38 cellular contexts compared by ENCODE assay signal in genomic region chr4:136691607-136692006, GRCh38.
"Had no signal": no experiment of that assay in that cellular context is flagged by ENCODE, and none has a peak within 500 bp of the region (broad histone marks: within the 10 kb centered on the region; RNA-seq: fewer than 3 reads in every experiment).

No MANE protein-coding gene starts in this region.

- H3K4me1 ChIP-seq: ascending aorta had no signal

- H3K27me3 ChIP-seq: ascending aorta, cardiac muscle cell had no signal

- DNase-seq: activated CD4-positive, alpha-beta memory T cell treated with anti-CD3 and anti-CD28 coated beads, Interleukin-2, amount 10 ng/mL, durations not matched to agents 7 days and 5 days; activated CD4-positive, alpha-beta T cell treated with anti-CD3 and anti-CD28 coated beads for 1 hour; activated CD4-positive, alpha-beta T cell treated with anti-CD3 and anti-CD28 coated beads for 36 hours; activated CD4-positive, alpha-beta T cell treated with anti-CD3 and anti-CD28 coated beads for 48 hours; activated CD4-positive, alpha-beta T cell treated with anti-CD3 and anti-CD28 coated beads, Interleukin-2, amount 10 ng/mL, durations not matched to agents 7 days and 5 days; activated CD4-positive, alpha-beta T cell treated with anti-CD3 and anti-CD28 coated beads, Interleukin-2, amount 50 U/mL, for 48 hours; activated CD4-positive, CD25-positive, alpha-beta regulatory T cell; activated CD8-positive, alpha-beta memory T cell treated with anti-CD3 and anti-CD28 coated beads for 24 hours; activated CD8-positive, alpha-beta memory T cell treated with anti-CD3 and anti-CD28 coated beads, Interleukin-2, amount 10 ng/mL, durations not matched to agents 7 days and 5 days; activated CD8-positive, alpha-beta memory T cell treated with anti-CD3 and anti-CD28 coated beads, Interleukin-2, amount 50 U/mL, for 48 hours; activated CD8-positive, alpha-beta T cell treated with anti-CD3 and anti-CD28 coated beads, Interleukin-2, amount 10 ng/mL, durations not matched to agents 7 days and 5 days; activated effector memory CD4-positive, alpha-beta T cell treated with Interleukin-2 at 50 U/mL for 16 hours; activated gamma-delta T cell; activated naive CD4-positive, alpha-beta T cell treated with anti-CD3 and anti-CD28 coated beads, Interleukin-2, amount 10 ng/mL, durations not matched to agents 7 days and 5 days; activated naive CD4-positive, alpha-beta T cell treated with Interleukin-2 at 50 U/mL for 16 hours; activated naive CD8-positive, alpha-beta T cell treated with anti-CD3 and anti-CD28 coated beads, Interleukin-2, amount 10 ng/mL, durations not matched to agents 7 days and 5 days; activated naive CD8-positive, alpha-beta T cell treated with anti-CD3 and anti-CD28 coated beads, Interleukin-2, amount 50 U/mL, for 24 hours; activated T-cell treated with anti-CD3 and anti-CD28 coated beads, Interleukin-2, amount 50 U/mL, for 24 hours; activated T-cell treated with anti-CD3 and anti-CD28 coated beads, Interleukin-2, amount 50 U/mL, for 48 hours; amygdala; anterior cingulate cortex; caudate nucleus; cerebellar nuclear complex; T-helper 1 cell; T-helper 2 cell; T-helper 9 cell; WERI-Rb-1 had no signal

- H3K4me3 ChIP-seq: ascending aorta, cardiac muscle cell had no signal

- ATAC-seq: activated CD4-positive, alpha-beta T cell treated with anti-CD3 and anti-CD28 coated beads for 36 hours; activated CD4-positive, CD25-positive, alpha-beta regulatory T cell treated with anti-CD3 and anti-CD28 coated beads, Interleukin-2, amount 50 U/mL, for 24 hours; activated CD8-positive, alpha-beta memory T cell treated with anti-CD3 and anti-CD28 coated beads, Interleukin-2, amount 10 ng/mL, durations not matched to agents 7 days and 5 days; activated CD8-positive, alpha-beta T cell treated with anti-CD3 and anti-CD28 coated beads, Interleukin-2, amount 10 ng/mL, durations not matched to agents 7 days and 5 days; activated naive CD8-positive, alpha-beta T cell treated with anti-CD3 and anti-CD28 coated beads, Interleukin-2, amount 50 U/mL, for 24 hours; WTC11 had no signal

- H3K9me3 Mint-ChIP-seq: activated CD4-positive, alpha-beta T cell treated with anti-CD3 and anti-CD28 coated beads, Interleukin-2, amount 10 ng/mL, durations not matched to agents 7 days and 5 days; activated T-helper 2 cell treated with anti-CD3 and anti-CD28 coated beads, Interferon-gamma antibody, Interleukin-2, Interleukin-4, amounts not matched to agents 10 μg/mL and 5 μg/mL and 100 μg/mL, durations not matched to agents 14 hours and 24 hours and 36 hours; brain; T-helper 1 cell treated with Interleukin-12 subunit alpha and Interleukin-12 subunit beta and Interleukin-4 antibody, amounts not matched to agents 30 μg/mL and 1 μg/mL, for 36 hours had no signal

- H3K4me3 Mint-ChIP-seq: activated CD4-positive, alpha-beta memory T cell treated with anti-CD3 and anti-CD28 coated beads, Interleukin-2, amount 10 ng/mL, durations not matched to agents 7 days and 5 days; activated CD4-positive, alpha-beta T cell treated with anti-CD3 and anti-CD28 coated beads for 36 hours; activated CD4-positive, alpha-beta T cell treated with anti-CD3 and anti-CD28 coated beads, Interleukin-2, amount 10 ng/mL, durations not matched to agents 7 days and 5 days; activated CD8-positive, alpha-beta memory T cell treated with anti-CD3 and anti-CD28 coated beads, Interleukin-2, amount 10 ng/mL, durations not matched to agents 7 days and 5 days; activated CD8-positive, alpha-beta T cell treated with anti-CD3 and anti-CD28 coated beads, Interleukin-2, amount 10 ng/mL, durations not matched to agents 7 days and 5 days; activated naive CD4-positive, alpha-beta T cell treated with anti-CD3 and anti-CD28 coated beads, Interleukin-2, amount 10 ng/mL, durations not matched to agents 7 days and 5 days; activated naive CD4-positive, alpha-beta T cell treated with anti-CD3 and anti-CD28 coated beads, Interleukin-2, amount 50 U/mL, for 24 hours; activated naive CD8-positive, alpha-beta T cell; activated naive CD8-positive, alpha-beta T cell treated with anti-CD3 and anti-CD28 coated beads, Interleukin-2, amount 10 ng/mL, durations not matched to agents 7 days and 5 days; activated naive CD8-positive, alpha-beta T cell treated with anti-CD3 and anti-CD28 coated beads, Interleukin-2, amount 50 U/mL, for 24 hours; activated T-cell treated with anti-CD3 and anti-CD28 coated beads, Interleukin-2, amount 50 U/mL, for 24 hours; brain; central memory CD8-positive, alpha-beta T cell; T-helper 1 cell treated with Interleukin-12 subunit alpha and Interleukin-12 subunit beta and Interleukin-4 antibody, amounts not matched to agents 30 μg/mL and 1 μg/mL, for 36 hours; T-helper 2 cell treated with Interferon-gamma antibody and Interleukin-4, amounts not matched to agents 5 μg/mL and 100 μg/mL, for 36 hours; WTC11 had no signal

- H3K36me3 Mint-ChIP-seq: activated CD8-positive, alpha-beta memory T cell treated with anti-CD3 and anti-CD28 coated beads, Interleukin-2, amount 10 ng/mL, durations not matched to agents 7 days and 5 days; activated naive CD4-positive, alpha-beta T cell treated with anti-CD3 and anti-CD28 coated beads, Interleukin-2, amount 10 ng/mL, durations not matched to agents 7 days and 5 days; activated naive CD4-positive, alpha-beta T cell treated with anti-CD3 and anti-CD28 coated beads, Interleukin-2, amount 50 U/mL, for 24 hours; activated naive CD8-positive, alpha-beta T cell; activated naive CD8-positive, alpha-beta T cell treated with anti-CD3 and anti-CD28 coated beads, Interleukin-2, amount 10 ng/mL, durations not matched to agents 7 days and 5 days; brain; WTC11 had no signal

- H3K9me3 ChIP-seq: ascending aorta had no signal

- H3K36me3 ChIP-seq: ascending aorta, cardiac muscle cell, WERI-Rb-1 had no signal

- H3K4me1 Mint-ChIP-seq: activated CD4-positive, alpha-beta memory T cell treated with anti-CD3 and anti-CD28 coated beads, Interleukin-2, amount 10 ng/mL, durations not matched to agents 7 days and 5 days; activated CD4-positive, alpha-beta T cell treated with anti-CD3 and anti-CD28 coated beads for 36 hours; activated CD4-positive, alpha-beta T cell treated with anti-CD3 and anti-CD28 coated beads, Interleukin-2, amount 10 ng/mL, durations not matched to agents 7 days and 5 days; activated CD8-positive, alpha-beta memory T cell treated with anti-CD3 and anti-CD28 coated beads, Interleukin-2, amount 10 ng/mL, durations not matched to agents 7 days and 5 days; activated naive CD4-positive, alpha-beta T cell treated with anti-CD3 and anti-CD28 coated beads, Interleukin-2, amount 10 ng/mL, durations not matched to agents 7 days and 5 days; activated naive CD4-positive, alpha-beta T cell treated with anti-CD3 and anti-CD28 coated beads, Interleukin-2, amount 50 U/mL, for 24 hours; activated naive CD8-positive, alpha-beta T cell treated with anti-CD3 and anti-CD28 coated beads, Interleukin-2, amount 10 ng/mL, durations not matched to agents 7 days and 5 days; activated naive CD8-positive, alpha-beta T cell treated with anti-CD3 and anti-CD28 coated beads, Interleukin-2, amount 50 U/mL, for 24 hours; brain; central memory CD8-positive, alpha-beta T cell had no signal

- H3K27me3 Mint-ChIP-seq: activated CD4-positive, alpha-beta memory T cell treated with anti-CD3 and anti-CD28 coated beads, Interleukin-2, amount 10 ng/mL, durations not matched to agents 7 days and 5 days; activated CD4-positive, alpha-beta T cell treated with anti-CD3 and anti-CD28 coated beads for 36 hours; activated CD4-positive, alpha-beta T cell treated with anti-CD3 and anti-CD28 coated beads, Interleukin-2, amount 10 ng/mL, durations not matched to agents 7 days and 5 days; activated CD8-positive, alpha-beta memory T cell treated with anti-CD3 and anti-CD28 coated beads, Interleukin-2, amount 10 ng/mL, durations not matched to agents 7 days and 5 days; activated naive CD4-positive, alpha-beta T cell treated with anti-CD3 and anti-CD28 coated beads, Interleukin-2, amount 10 ng/mL, durations not matched to agents 7 days and 5 days; activated naive CD4-positive, alpha-beta T cell treated with anti-CD3 and anti-CD28 coated beads, Interleukin-2, amount 50 U/mL, for 24 hours; activated naive CD8-positive, alpha-beta T cell; activated naive CD8-positive, alpha-beta T cell treated with anti-CD3 and anti-CD28 coated beads, Interleukin-2, amount 10 ng/mL, durations not matched to agents 7 days and 5 days; activated naive CD8-positive, alpha-beta T cell treated with anti-CD3 and anti-CD28 coated beads, Interleukin-2, amount 50 U/mL, for 24 hours; activated T-cell treated with anti-CD3 and anti-CD28 coated beads, Interleukin-2, amount 50 U/mL, for 24 hours; central memory CD8-positive, alpha-beta T cell had no signal

- H3K27ac ChIP-seq: ascending aorta, cardiac muscle cell, WERI-Rb-1 had no signal

- H3K27ac Mint-ChIP-seq: activated CD4-positive, alpha-beta memory T cell treated with anti-CD3 and anti-CD28 coated beads, Interleukin-2, amount 10 ng/mL, durations not matched to agents 7 days and 5 days; activated CD4-positive, alpha-beta T cell treated with anti-CD3 and anti-CD28 coated beads for 36 hours; activated CD4-positive, alpha-beta T cell treated with anti-CD3 and anti-CD28 coated beads, Interleukin-2, amount 10 ng/mL, durations not matched to agents 7 days and 5 days; activated CD8-positive, alpha-beta memory T cell treated with anti-CD3 and anti-CD28 coated beads, Interleukin-2, amount 10 ng/mL, durations not matched to agents 7 days and 5 days; activated CD8-positive, alpha-beta T cell treated with anti-CD3 and anti-CD28 coated beads, Interleukin-2, amount 10 ng/mL, durations not matched to agents 7 days and 5 days; activated naive CD4-positive, alpha-beta T cell treated with anti-CD3 and anti-CD28 coated beads, Interleukin-2, amount 10 ng/mL, durations not matched to agents 7 days and 5 days; activated naive CD4-positive, alpha-beta T cell treated with anti-CD3 and anti-CD28 coated beads, Interleukin-2, amount 50 U/mL, for 24 hours; activated naive CD8-positive, alpha-beta T cell; activated naive CD8-positive, alpha-beta T cell treated with anti-CD3 and anti-CD28 coated beads, Interleukin-2, amount 10 ng/mL, durations not matched to agents 7 days and 5 days; activated naive CD8-positive, alpha-beta T cell treated with anti-CD3 and anti-CD28 coated beads, Interleukin-2, amount 50 U/mL, for 24 hours; activated T-cell treated with anti-CD3 and anti-CD28 coated beads, Interleukin-2, amount 50 U/mL, for 24 hours; activated T-helper 2 cell treated with anti-CD3 and anti-CD28 coated beads, Interferon-gamma antibody, Interleukin-2, Interleukin-4, amounts not matched to agents 10 μg/mL and 5 μg/mL and 100 μg/mL, durations not matched to agents 14 hours and 24 hours and 36 hours; brain; T-helper 1 cell treated with Interleukin-12 subunit alpha and Interleukin-12 subunit beta and Interleukin-4 antibody, amounts not matched to agents 30 μg/mL and 1 μg/mL, for 36 hours; T-helper 2 cell treated with Interferon-gamma antibody and Interleukin-4, amounts not matched to agents 5 μg/mL and 100 μg/mL, for 36 hours had no signal
